ENCODE assay signal across 4 cellular contexts in the genomic region with DNA sequence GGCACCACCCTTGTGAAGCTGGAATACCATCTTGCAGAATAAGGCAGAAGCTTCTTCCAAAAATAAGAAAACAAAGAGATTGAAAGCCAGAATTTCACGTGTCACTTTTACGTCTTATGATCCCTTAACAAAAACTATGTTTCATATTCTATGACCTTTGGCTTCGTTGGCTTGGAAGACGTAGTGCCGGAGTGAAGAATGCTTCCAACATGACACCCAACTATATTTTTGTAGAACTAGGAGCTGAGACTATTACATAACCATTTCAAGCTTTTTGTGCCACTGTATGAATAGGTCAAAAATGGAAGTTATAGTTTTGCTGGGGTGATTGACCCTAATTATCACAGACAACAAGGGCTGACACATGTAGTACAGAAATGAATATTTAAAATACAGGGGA.
"Had no signal": no experiment of that assay in that cellular context is flagged by ENCODE, and none has a peak within 500 bp of the region (broad histone marks: within the 10 kb centered on the region; RNA-seq: fewer than 3 reads in every experiment).

No MANE protein-coding gene starts in this region.

- H3K4me3 ChIP-seq: K562 had no signal

- H3K27ac ChIP-seq: HL-60 had no signal

- DNase-seq: IMR-90 had no signal

- ATAC-seq: HepG2, K562 had no signal
